In genomic region chr16:11852092-11852809, GRCh38 we compare ENCODE assay signal across 8 cellular contexts. TPM values are rescaled to one million over a fixed set of nuclear protein-coding genes. Genes with fewer than 3 reads are reported as not detected.
DNase-seq lines count a peak whose midpoint lies in the region; ATAC-seq, FAIRE-seq and TF ChIP-seq lines count a peak whose summit lies in the region.

No MANE protein-coding gene starts in this region.

- H3K9me3 ChIP-seq in HEK293 (ENCODE audit: control insufficient read depth, insufficient read depth, low read depth, low read length) (no peaks in the 10 kb centered on the region), kidney (ENCODE audit: control insufficient read depth in 1 of 2, low read length in 2 of 2) (no peaks in the 10 kb centered on the region), suprapubic skin (no peaks in the 10 kb centered on the region)

- H3K4me3 Mint-ChIP-seq in activated naive CD8-positive, alpha-beta T cell = peak overlapping the region; percentile 99

- peak overlapping the region; percentile 96 for H3K27ac Mint-ChIP-seq in activated naive CD8-positive, alpha-beta T cell

- peaks cover 9% of the 10 kb centered on the region for H3K36me3 Mint-ChIP-seq in activated naive CD8-positive, alpha-beta T cell

- in situ Hi-C loops in GM13976 (cut with MboI; ENCODE audit: low sequenced_read_pairs, unreplicated experiment) = no loop called here

- POLR2A ChIA-PET in HEK293 (lab: Yijun Ruan, JAX) = interaction anchor here (1.0 to 1.6 kb wide), 5 partner anchors 12 to 357 kb away, joined by 3 to 7 read pairs (median 3); partner anchors contain the start of gene ZC3H7A

- H3K4me1 ChIP-seq in HEK293 (ENCODE audit: control insufficient read depth, insufficient read depth, low read length) (peaks cover 3% of the 10 kb centered on the region), kidney (ENCODE audit: control insufficient read depth in 1 of 2, insufficient read depth in 1 of 2, low read depth in 1 of 2, low read length in 2 of 2) (peaks cover 6 to 10% of the 10 kb centered on the region in 2 donors), suprapubic skin (peaks cover 35% of the 10 kb centered on the region)

- no peak for TF ChIP-seq POLR2A in suprapubic skin (IDR thresholded peaks at IDR 0.05)

- no peaks in the 10 kb centered on the region for H3K27me3 ChIP-seq in suprapubic skin

- H3K36me3 ChIP-seq in HEK293 (ENCODE audit: control insufficient read depth in 2 of 2, insufficient read depth in 1 of 2, low read length in 2 of 2) = peaks cover 25 to 37% of the 10 kb centered on the region in 2 experiments
- peaks cover 5 to 14% of the 10 kb centered on the region in 2 donors for H3K36me3 ChIP-seq in kidney (ENCODE audit: control insufficient read depth in 1 of 2, insufficient read depth in 2 of 2, low read length in 2 of 2)
- peaks cover 21% of the 10 kb centered on the region for H3K36me3 ChIP-seq in suprapubic skin

- peaks cover 62% of the 10 kb centered on the region for H3K4me1 Mint-ChIP-seq in activated naive CD8-positive, alpha-beta T cell (ENCODE audit: low read depth)

- H3K9me3 Mint-ChIP-seq in activated naive CD8-positive, alpha-beta T cell (ENCODE audit: low read depth) = no peaks in the 10 kb centered on the region

- H3K27ac ChIP-seq in 22Rv1 (peak overlapping the region; percentile 81), HEK293 (ENCODE audit: extremely low read depth, low read depth, low read length) (peak overlapping the region; percentile 27; the same call in 1 of the 2 replicates), kidney (ENCODE audit: low read depth in 2 of 2, low read length in 2 of 2) (peak overlapping the region; percentile 82 to 91), suprapubic skin (peak overlapping the region; percentile 90)

- no peak for TF ChIP-seq CTCF in 22Rv1 (IDR thresholded peaks at IDR 0.05)
- no peak for TF ChIP-seq CTCF in HEK293 (tag by site-specific recombination; IDR thresholded peaks at IDR 0.05)
- no peak for TF ChIP-seq CTCF in kidney (IDR thresholded peaks at IDR 0.05; ENCODE audit: borderline replicate concordance, extremely low read depth, insufficient read depth)
- no peak for TF ChIP-seq CTCF in suprapubic skin (IDR thresholded peaks at IDR 0.05)
- no peak for TF ChIP-seq CTCF in GM13976 (IDR thresholded peaks at IDR 0.05; ENCODE audit: borderline replicate concordance, control extremely low read depth, extremely low read depth, insufficient read depth, missing control alignments)

- ATAC-seq in HG03095 (IDR thresholded peaks at IDR 0.05; ENCODE audit: unreplicated experiment) (no peak), HG03135 (IDR thresholded peaks at IDR 0.05; ENCODE audit: unreplicated experiment) (no peak)

- intact Hi-C loops in kidney (cut with DNase I) = no loop called here

- no peak for FAIRE-seq in kidney (lab: Jason Lieb, UNC)

- 45% methylated on average over 33 of the region's 33 CpGs for WGBS in suprapubic skin

- H3K27me3 Mint-ChIP-seq in activated naive CD8-positive, alpha-beta T cell = no peaks in the 10 kb centered on the region

- peak overlapping the region; percentile 91 for H3K4me3 ChIP-seq in HEK293 (ENCODE audit: low read depth, low read length)
- H3K4me3 ChIP-seq in kidney (ENCODE audit: low read length in 2 of 2) = peak overlapping the region; percentile 84 to 96
- H3K4me3 ChIP-seq in suprapubic skin = peak overlapping the region; percentile 81

- CTCF ChIA-PET in HEK293 (lab: Yijun Ruan, JAX) = interaction anchor here (0.6 to 1.0 kb wide), 2 partner anchors 37 to 243 kb away, joined by 3 read pairs; no protein-coding TSS in a partner anchor

- peak overlapping the region; percentile 66 to 88 for H3K9ac ChIP-seq in kidney (ENCODE audit: low read length in 2 of 2)

- DNase-seq in kidney (no peak), suprapubic skin (ENCODE audit: low spot score in 2 of 2) (no peak), GM13976 (ENCODE audit: low spot score) (no peak)

- TF ChIP-seq EP300 in suprapubic skin (IDR thresholded peaks at IDR 0.05) = no peak

TF ChIP-seq in HEK293, 187 proteins besides CTCF, POLR2A, EP300 and RAD21:
- TF ChIP-seq ZNF280C (tag by site-specific recombination; IDR thresholded peaks at IDR 0.05) (no peak), GLIS1 (tag by site-specific recombination; IDR thresholded peaks at IDR 0.05) (peak; percentile 33; the same call in 1 of the 2 replicates), KLF17 (tag by site-specific recombination; IDR thresholded peaks at IDR 0.05) (no peak), EGR2 (tag by site-specific recombination; IDR thresholded peaks at IDR 0.05; ENCODE audit: low read depth) (0 out of 2 replicates have a peak, but pooled peaks have one; percentile 10), ZBTB6 (tag by site-specific recombination; IDR thresholded peaks at IDR 0.05) (no peak), ZNF843 (tag by site-specific recombination; IDR thresholded peaks at IDR 0.05) (no peak), ZNF555 (tag by site-specific recombination; conservative IDR thresholded peaks at IDR 0.05) (no peak), ZIC2 (tag by site-specific recombination; IDR thresholded peaks at IDR 0.05) (no peak), ZNF221 (tag by site-specific recombination; IDR thresholded peaks at IDR 0.05; ENCODE audit: borderline replicate concordance) (no peak), BCL11A (tag by site-specific recombination; IDR thresholded peaks at IDR 0.05; ENCODE audit: low read depth) (no peak), TSHZ1 (tag by site-specific recombination; IDR thresholded peaks at IDR 0.05; ENCODE audit: borderline replicate concordance) (no peak)
TF ChIP-seq in HEK293: peak in this region for 2.

RNA-seq across cellular contexts. Expression of gene RSL1D1, which starts 0.9 kb away (rescaled TPM):
- total RNA-seq in kidney = 101 TPM
- 55.5 TPM for polyA plus RNA-seq in kidney (ENCODE audit: insufficient read depth, low read depth, low replicate concordance)
- 100 to 1,000 TPM; 152 to 209 (median 174) TPM for total RNA-seq in suprapubic skin

RNA-seq across cellular contexts. Expression of gene ZC3H7A, which starts 55.2 kb away (rescaled TPM):
- total RNA-seq in kidney (59.5 TPM), suprapubic skin (10 to 100 TPM; 32.7 to 65.8 (median 41.9) TPM)
- polyA plus RNA-seq in kidney (ENCODE audit: insufficient read depth, low read depth, low replicate concordance) = 23.8 TPM

Comparison
In these comparisons a context has a peak if more than half of its experiments do, and no peak if none do; other contexts are left out.
1. H3K27ac ChIP-seq: peak in every context shown above with its lines; median percentile 90 in suprapubic skin; 86 in kidney; 81 in 22Rv1; 27 in HEK293.